In the genomic region with DNA sequence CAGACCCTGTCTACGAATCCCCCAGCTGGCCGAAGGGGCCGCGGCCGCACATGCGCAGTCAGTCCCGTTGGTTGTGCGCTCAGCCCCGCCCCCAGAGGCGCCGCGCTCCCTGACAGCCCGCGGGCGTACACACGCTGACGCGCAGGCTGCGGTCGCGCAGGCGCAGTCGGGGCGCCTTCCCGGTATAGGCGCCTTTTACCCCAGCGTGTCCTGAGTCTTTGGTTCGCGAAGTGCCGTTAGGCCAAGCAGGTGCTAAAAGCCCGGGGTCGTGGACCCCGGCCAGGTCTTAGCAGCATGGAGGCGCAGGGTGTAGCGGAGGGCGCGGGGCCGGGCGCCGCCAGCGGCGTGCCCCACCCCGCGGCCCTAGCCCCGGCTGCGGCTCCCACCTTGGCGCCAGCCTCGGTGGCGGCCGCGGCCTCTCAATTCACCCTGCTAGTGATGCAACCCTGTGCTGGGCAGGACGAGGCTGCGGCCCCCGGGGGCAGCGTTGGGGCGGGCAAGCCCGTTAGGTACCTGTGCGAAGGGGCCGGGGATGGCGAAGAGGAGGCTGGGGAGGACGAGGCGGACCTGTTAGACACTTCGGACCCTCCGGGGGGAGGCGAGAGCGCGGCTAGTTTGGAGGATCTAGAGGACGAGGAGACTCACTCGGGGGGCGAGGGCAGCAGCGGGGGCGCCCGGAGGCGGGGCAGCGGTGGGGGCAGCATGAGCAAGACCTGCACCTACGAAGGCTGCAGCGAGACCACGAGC, we compare ENCODE assay signal across 2 cellular contexts.
TF ChIP-seq lines count a peak whose summit lies in the region.

TSS of gene RFXAP (plus strand) at position 159 of the 747 bp plus-strand sequence. CDS start at position 295, 136 bp downstream.

TF ChIP-seq in HEK293, 187 proteins besides CTCF, POLR2A, EP300 and RAD21 (continued from another document and continues in another):
- TF ChIP-seq, protein P1, sequence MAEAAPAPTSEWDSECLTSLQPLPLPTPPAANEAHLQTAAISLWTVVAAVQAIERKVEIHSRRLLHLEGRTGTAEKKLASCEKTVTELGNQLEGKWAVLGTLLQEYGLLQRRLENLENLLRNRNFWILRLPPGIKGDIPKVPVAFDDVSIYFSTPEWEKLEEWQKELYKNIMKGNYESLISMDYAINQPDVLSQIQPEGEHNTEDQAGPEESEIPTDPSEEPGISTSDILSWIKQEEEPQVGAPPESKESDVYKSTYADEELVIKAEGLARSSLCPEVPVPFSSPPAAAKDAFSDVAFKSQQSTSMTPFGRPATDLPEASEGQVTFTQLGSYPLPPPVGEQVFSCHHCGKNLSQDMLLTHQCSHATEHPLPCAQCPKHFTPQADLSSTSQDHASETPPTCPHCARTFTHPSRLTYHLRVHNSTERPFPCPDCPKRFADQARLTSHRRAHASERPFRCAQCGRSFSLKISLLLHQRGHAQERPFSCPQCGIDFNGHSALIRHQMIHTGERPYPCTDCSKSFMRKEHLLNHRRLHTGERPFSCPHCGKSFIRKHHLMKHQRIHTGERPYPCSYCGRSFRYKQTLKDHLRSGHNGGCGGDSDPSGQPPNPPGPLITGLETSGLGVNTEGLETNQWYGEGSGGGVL (tag by site-specific recombination; IDR thresholded peaks at IDR 0.05) = 0 out of 2 replicates have a peak, but pooled peaks have one; percentile 30
- TF ChIP-seq GLIS2 (tag by site-specific recombination; IDR thresholded peaks at IDR 0.05) = peak; percentile 95
- no peak for TF ChIP-seq ZNF707 (tag by site-specific recombination; IDR thresholded peaks at IDR 0.05)
- TF ChIP-seq ZBTB7A (tag by site-specific recombination; IDR thresholded peaks at IDR 0.05; ENCODE audit: low read depth) = no peak
- TF ChIP-seq PRDM10 (tag by site-specific recombination; IDR thresholded peaks at IDR 0.05) = no peak
- TF ChIP-seq ZEB2 (tag by site-specific recombination; IDR thresholded peaks at IDR 0.05) = 0 out of 2 replicates have a peak, but pooled peaks have one; percentile 14
- no peak for TF ChIP-seq ZNF184 (tag by site-specific recombination; IDR thresholded peaks at IDR 0.05)
- no peak for TF ChIP-seq ATF2 (tag by site-specific recombination; IDR thresholded peaks at IDR 0.05; ENCODE audit: low read depth)
- no peak for TF ChIP-seq ZNF274 (IDR thresholded peaks at IDR 0.05; ENCODE audit: low read length)
- TF ChIP-seq ZNF274 (tag by site-specific recombination; IDR thresholded peaks at IDR 0.05; ENCODE audit: borderline replicate concordance) = no peak
- peak; percentile 58 for TF ChIP-seq ZSCAN30 (tag by site-specific recombination; IDR thresholded peaks at IDR 0.05)
- TF ChIP-seq ZNF776 (tag by site-specific recombination; IDR thresholded peaks at IDR 0.05; ENCODE audit: borderline replicate concordance) = no peak
- no peak for TF ChIP-seq ZNF132 (tag by site-specific recombination; IDR thresholded peaks at IDR 0.05; ENCODE audit: borderline replicate concordance)
- no peak for TF ChIP-seq ZNF138 (tag by site-specific recombination; IDR thresholded peaks at IDR 0.05; ENCODE audit: borderline replicate concordance)
- no peak for TF ChIP-seq ZNF426 (tag by site-specific recombination; IDR thresholded peaks at IDR 0.05)
- no peak for TF ChIP-seq ZBTB48 (tag by site-specific recombination; IDR thresholded peaks at IDR 0.05)
- TF ChIP-seq SP2 (tag by site-specific recombination; IDR thresholded peaks at IDR 0.05) = no peak; the same call in 1 of the 2 replicates
- no peak for TF ChIP-seq REPIN1 (tag by site-specific recombination; IDR thresholded peaks at IDR 0.05; ENCODE audit: low read depth)

TF ChIP-seq in SK-N-SH treated with all-trans-retinoic acid at 6 μM for 48 hours, 23 proteins besides CTCF, POLR2A, EP300 and RAD21 (continued from another document):
- TF ChIP-seq, protein P2, sequence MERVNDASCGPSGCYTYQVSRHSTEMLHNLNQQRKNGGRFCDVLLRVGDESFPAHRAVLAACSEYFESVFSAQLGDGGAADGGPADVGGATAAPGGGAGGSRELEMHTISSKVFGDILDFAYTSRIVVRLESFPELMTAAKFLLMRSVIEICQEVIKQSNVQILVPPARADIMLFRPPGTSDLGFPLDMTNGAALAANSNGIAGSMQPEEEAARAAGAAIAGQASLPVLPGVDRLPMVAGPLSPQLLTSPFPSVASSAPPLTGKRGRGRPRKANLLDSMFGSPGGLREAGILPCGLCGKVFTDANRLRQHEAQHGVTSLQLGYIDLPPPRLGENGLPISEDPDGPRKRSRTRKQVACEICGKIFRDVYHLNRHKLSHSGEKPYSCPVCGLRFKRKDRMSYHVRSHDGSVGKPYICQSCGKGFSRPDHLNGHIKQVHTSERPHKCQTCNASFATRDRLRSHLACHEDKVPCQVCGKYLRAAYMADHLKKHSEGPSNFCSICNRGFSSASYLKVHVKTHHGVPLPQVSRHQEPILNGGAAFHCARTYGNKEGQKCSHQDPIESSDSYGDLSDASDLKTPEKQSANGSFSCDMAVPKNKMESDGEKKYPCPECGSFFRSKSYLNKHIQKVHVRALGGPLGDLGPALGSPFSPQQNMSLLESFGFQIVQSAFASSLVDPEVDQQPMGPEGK (CRISPR knock-in tag; IDR thresholded peaks at IDR 0.05; ENCODE audit: borderline replicate concordance) = no peak
- TF ChIP-seq TSHZ2 (CRISPR knock-in tag; IDR thresholded peaks at IDR 0.05) (no peak), ARNTL (CRISPR knock-in tag; IDR thresholded peaks at IDR 0.05; ENCODE audit: borderline replicate concordance, low read depth) (no peak), GLIS3 (CRISPR knock-in tag; IDR thresholded peaks at IDR 0.05) (no peak), SNAI2 (CRISPR knock-in tag; IDR thresholded peaks at IDR 0.05) (no peak), RARB (CRISPR knock-in tag; IDR thresholded peaks at IDR 0.05) (no peak), PPARA (CRISPR knock-in tag; IDR thresholded peaks at IDR 0.05; ENCODE audit: borderline replicate concordance) (no peak), TOX (CRISPR knock-in tag; IDR thresholded peaks at IDR 0.05; ENCODE audit: borderline replicate concordance) (no peak)
TF ChIP-seq in SK-N-SH treated with all-trans-retinoic acid at 6 μM for 48 hours: peak in this region for 0.
